Comparison of ENCODE assay signal across 27 cellular contexts in the genomic region with DNA sequence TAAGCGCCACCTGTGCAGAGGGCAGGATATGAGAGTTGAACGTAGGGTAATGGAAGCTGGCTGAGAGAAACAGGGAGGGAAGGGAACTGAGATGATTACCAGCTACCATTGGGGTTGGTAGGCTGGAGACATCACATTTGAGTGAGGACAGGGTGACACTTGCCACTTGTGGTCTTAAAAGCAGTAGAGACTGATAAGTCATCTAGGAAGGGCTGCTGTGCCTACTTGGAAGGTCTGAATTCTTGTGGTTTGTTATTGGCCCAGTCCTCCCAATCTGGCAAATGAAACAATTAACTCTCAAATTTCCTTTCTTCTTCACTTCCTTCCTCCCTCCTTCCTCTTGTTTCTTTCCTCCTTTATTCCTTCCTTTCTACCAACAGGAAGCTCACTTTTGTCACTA. TPM values are rescaled to one million over a fixed set of nuclear protein-coding genes. Genes with fewer than 3 reads are reported as not detected.
"Had no signal": no experiment of that assay in that cellular context is flagged by ENCODE, and none has a peak within 500 bp of the region (broad histone marks: within the 10 kb centered on the region; RNA-seq: fewer than 3 reads in every experiment).

No MANE protein-coding gene starts in this region.

- FAIRE-seq: colon, kidney had no signal

- DNase-seq: dorsolateral prefrontal cortex; effector CD4-positive, alpha-beta T cell; foreskin fibroblast; gastrocnemius medialis; heart left ventricle; kidney; left cardiac atrium; left lung; mesenchymal stem cell; mucosa of descending colon; naive thymus-derived CD8-positive, alpha-beta T cell; nephron progenitor cell; nucleus accumbens; right cardiac atrium; sigmoid colon; spleen; stimulated activated CD4-positive, alpha-beta T cell treated with anti-CD3 and anti-CD28 coated beads, Interleukin-4, amount 100 ng/mL, for 4 hours; stimulated activated naive CD8-positive, alpha-beta T cell treated with anti-CD3 and anti-CD28 coated beads, Interleukin-15, Interleukin-2, amounts not matched to agents 100 U/mL and 50 U/mL, for 24 hours; substantia nigra; testis; tibial artery; upper lobe of right lung had no signal

RNA-seq across cellular contexts. Expression of gene COL6A5, which starts 46.8 kb away (rescaled TPM):
- total RNA-seq: gastrocnemius medialis; glomerular endothelial cell; left cardiac atrium; lung microvascular endothelial cell; naive thymus-derived CD8-positive, alpha-beta T cell; osteocyte; right cardiac atrium; sigmoid colon; vagina had no signal
